17 cellular contexts compared by ENCODE assay signal in the genomic region with DNA sequence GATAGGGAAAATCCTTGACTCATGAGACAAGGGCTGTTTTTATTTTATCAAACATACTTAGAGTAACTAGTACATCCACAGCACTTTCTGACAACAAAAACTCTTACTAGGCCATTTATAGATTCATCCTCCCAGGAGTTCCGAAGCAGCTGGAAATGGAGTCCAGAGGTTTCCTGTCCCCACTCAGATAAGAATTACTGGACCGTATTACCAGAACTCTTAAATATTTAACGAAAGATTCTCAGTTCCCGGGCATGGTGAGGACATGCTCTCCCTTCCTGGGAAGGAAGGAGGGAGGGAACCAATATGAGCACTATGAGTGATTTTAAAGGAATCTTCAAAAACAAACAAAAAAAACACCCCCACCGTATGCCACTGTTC. TPM values are rescaled to one million over a fixed set of nuclear protein-coding genes. Genes with fewer than 3 reads are reported as not detected.
DNase-seq lines count a peak whose midpoint lies in the region; ATAC-seq and TF ChIP-seq lines count a peak whose summit lies in the region.
"Had no signal": no experiment of that assay in that cellular context is flagged by ENCODE, and none has a peak within 500 bp of the region (broad histone marks: within the 10 kb centered on the region; RNA-seq: fewer than 3 reads in every experiment).

No MANE protein-coding gene starts in this region.

- 0 out of 2 replicates have a peak, but pooled peaks cover 3% of the 10 kb centered on the region for H3K9me2 ChIP-seq in GM23338 (ENCODE audit: insufficient read depth)

- H3K79me2 ChIP-seq in GM23338 (replicated peaks; ENCODE audit: insufficient read depth): no peaks in the 10 kb centered on the region

- H3K36me3 ChIP-seq in right atrium auricular region (no peaks in the 10 kb centered on the region), GM23338 (ENCODE audit: insufficient read depth) (no peaks in the 10 kb centered on the region), mesodermal cell (ENCODE audit: control insufficient read depth, insufficient read depth, low read length) (no peaks in the 10 kb centered on the region)
- H3K36me3 ChIP-seq: BLaER1 had no signal

- WGBS in mesodermal cell (ENCODE audit: insufficient coverage in 2 of 2), 2 experiments: 83 to 100% methylated on average over 1 of the region's 5 CpGs

- H3K27me3 Mint-ChIP-seq in GM23338 (ENCODE audit: insufficient read depth, low read depth, poor library complexity): peaks cover 5% of the 10 kb centered on the region
- no peaks in the 10 kb centered on the region for H3K27me3 Mint-ChIP-seq in activated CD4-positive, alpha-beta memory T cell treated with anti-CD3 and anti-CD28 coated beads for 36 hours

- H3K4me1 ChIP-seq in right atrium auricular region: no peaks in the 10 kb centered on the region
- H3K4me1 ChIP-seq in GM23338 (ENCODE audit: insufficient read depth): peaks cover 14% of the 10 kb centered on the region; the same call in 1 of the 2 replicates
- H3K4me1 ChIP-seq in mesodermal cell (ENCODE audit: control insufficient read depth, insufficient read depth, low read length, poor library complexity, severe bottlenecking): peaks cover 20% of the 10 kb centered on the region

- H3K36me3 Mint-ChIP-seq in GM23338 (ENCODE audit: low read depth): no peaks in the 10 kb centered on the region
- H3K36me3 Mint-ChIP-seq in activated CD4-positive, alpha-beta memory T cell treated with anti-CD3 and anti-CD28 coated beads for 36 hours: no peaks in the 10 kb centered on the region

- H3K27me3 ChIP-seq in right atrium auricular region (no peaks in the 10 kb centered on the region), GM23338 (ENCODE audit: insufficient read depth) (no peaks in the 10 kb centered on the region)
- H3K27me3 ChIP-seq: BLaER1 had no signal

- ATAC-seq in Right ventricle myocardium superior (ENCODE audit: poor library complexity): peak; percentile 45
- no peak for ATAC-seq in GM23338
- ATAC-seq in GM18868 (IDR thresholded peaks at IDR 0.05; ENCODE audit: unreplicated experiment): no peak
- ATAC-seq: HepG2 had no signal

- CTCF ChIA-PET in activated CD4-positive, alpha-beta memory T cell treated with anti-CD3 and anti-CD28 coated beads for 36 hours (lab: Charles Lee): no interaction called here

- H3K4me2 ChIP-seq in GM23338: no peak overlapping the region
- H3K4me2 ChIP-seq: BLaER1 had no signal

- no peaks in the 10 kb centered on the region for H3F3A ChIP-seq in GM23338 (replicated peaks; ENCODE audit: low read depth)

- POLR2A ChIA-PET in activated CD4-positive, alpha-beta memory T cell treated with anti-CD3 and anti-CD28 coated beads for 36 hours (lab: Charles Lee): no interaction called here

- no peaks in the 10 kb centered on the region for H3K9me3 Mint-ChIP-seq in GM23338
- no peaks in the 10 kb centered on the region for H3K9me3 Mint-ChIP-seq in activated CD4-positive, alpha-beta memory T cell treated with anti-CD3 and anti-CD28 coated beads for 36 hours

- H4K20me1 ChIP-seq in GM23338 (replicated peaks; ENCODE audit: insufficient read depth): no peaks in the 10 kb centered on the region
- H4K20me1 ChIP-seq: BLaER1 had no signal

- DNase-seq in Right ventricle myocardium superior (no peak), right atrium auricular region (ENCODE audit: low spot score) (no peak), GM23338 (ENCODE audit: low spot score) (no peak), retina (peak; percentile 12), foreskin fibroblast (no peak)
- no peak for DNase-seq in activated CD4-positive, alpha-beta memory T cell treated with anti-CD3 and anti-CD28 coated beads for 36 hours
- DNase-seq: 8988T, AML-193, DMS79, EL, HCEC 1CT, HFFc6 had no signal

- H3K9me3 ChIP-seq in right atrium auricular region (no peaks in the 10 kb centered on the region), mesodermal cell (ENCODE audit: control insufficient read depth, low read length) (no peaks in the 10 kb centered on the region)
- H3K9me3 ChIP-seq: BLaER1 had no signal

- no peak overlapping the region for H3K27ac Mint-ChIP-seq in GM23338
- no peak overlapping the region for H3K27ac Mint-ChIP-seq in activated CD4-positive, alpha-beta memory T cell treated with anti-CD3 and anti-CD28 coated beads for 36 hours
- H3K27ac Mint-ChIP-seq: HFFc6 had no signal

- intact Hi-C loops in Right ventricle myocardium superior (cut with DNase I): no loop called here
- intact Hi-C loops in activated CD4-positive, alpha-beta memory T cell treated with anti-CD3 and anti-CD28 coated beads for 36 hours (cut with micrococcal nuclease): no loop called here

- TF ChIP-seq CTCF in right atrium auricular region (IDR thresholded peaks at IDR 0.05) (no peak), GM23338 (conservative IDR thresholded peaks at IDR 0.05; ENCODE audit: low read depth in 2 of 2) (no peak), foreskin fibroblast (IDR thresholded peaks at IDR 0.05; ENCODE audit: low read depth, low read length) (no peak)

- peaks cover 29% of the 10 kb centered on the region for H3K4me1 Mint-ChIP-seq in GM23338
- H3K4me1 Mint-ChIP-seq in activated CD4-positive, alpha-beta memory T cell treated with anti-CD3 and anti-CD28 coated beads for 36 hours (ENCODE audit: low read depth): peaks cover 17% of the 10 kb centered on the region

- H3K27ac ChIP-seq in right atrium auricular region: no peak overlapping the region
- H3K27ac ChIP-seq in GM23338 (ENCODE audit: low read depth): no peak overlapping the region
- peak overlapping the region; percentile 19 for H3K27ac ChIP-seq in mesodermal cell (ENCODE audit: low read depth, low read length, severe bottlenecking)
- H3K27ac ChIP-seq: BLaER1 had no signal

- H3K4me3 Mint-ChIP-seq in GM23338: no peak overlapping the region; the same call in 2 of the 3 replicates
- no peak overlapping the region for H3K4me3 Mint-ChIP-seq in activated CD4-positive, alpha-beta memory T cell treated with anti-CD3 and anti-CD28 coated beads for 36 hours
- H3K4me3 Mint-ChIP-seq: HFFc6 had no signal

- peak overlapping the region; percentile 86; the same call in 1 of the 2 replicates for H2AFZ ChIP-seq in GM23338

- H3K4me3 ChIP-seq in right atrium auricular region (no peak overlapping the region), GM23338 (no peak overlapping the region), mesodermal cell (ENCODE audit: extremely low read depth, insufficient read depth, low read length, poor library complexity, severe bottlenecking) (no peak overlapping the region), foreskin fibroblast (ENCODE audit: low read depth in 1 of 2, low read length in 2 of 2) (no peak overlapping the region)
- H3K4me3 ChIP-seq: BLaER1 had no signal

TF ChIP-seq in GM23338, 12 proteins besides CTCF, POLR2A, EP300 and RAD21 (continues in another document):
- TF ChIP-seq CREB1 (CRISPR knock-in tag; IDR thresholded peaks at IDR 0.05; ENCODE audit: low read depth) (no peak), STAT1 (IDR thresholded peaks at IDR 0.05; ENCODE audit: unreplicated experiment) (no peak), NANOG (IDR thresholded peaks at IDR 0.05; ENCODE audit: borderline replicate concordance) (no peak)

RNA-seq across cellular contexts. Expression of a gene that starts 41.2 kb away (rescaled TPM):
- total RNA-seq in Right ventricle myocardium superior (not detected), right atrium auricular region (not detected)
- not detected in 2 replicates for total RNA-seq in GM23338 (2014; rRNA removed; shearing (Covaris generic))
- not detected in 2 replicates for polyA plus RNA-seq in GM23338 (2016; fragmentation: Nextera tagmentation; extraction: Ambion mirVana)
- polyA plus RNA-seq in mesodermal cell (2013, experiment 1 of 2): not detected
- not detected for polyA plus RNA-seq in mesodermal cell (2013, experiment 2 of 2)
- total RNA-seq in activated CD4-positive, alpha-beta memory T cell treated with anti-CD3 and anti-CD28 coated beads for 36 hours: not detected
- total RNA-seq: H4, HepG2, HFFc6 had no signal
- polyA plus RNA-seq: HepG2 had no signal
